10 cellular contexts compared by ENCODE assay signal in genomic region chr11:65448418-65449196, GRCh38. TPM values are rescaled to one million over a fixed set of nuclear protein-coding genes. Genes with fewer than 3 reads are reported as not detected.
DNase-seq lines count a peak whose midpoint lies in the region; ATAC-seq, FAIRE-seq and TF ChIP-seq lines count a peak whose summit lies in the region.
"Had no signal": no experiment of that assay in that cellular context is flagged by ENCODE, and none has a peak within 500 bp of the region (broad histone marks: within the 10 kb centered on the region; RNA-seq: fewer than 3 reads in every experiment).

No MANE protein-coding gene starts in this region.

- DNase-seq in A549 (ENCODE audit: low read depth in 1 of 2, low spot score in 1 of 2), result peak in 1 of 2 experiments; percentile 64
- peak; percentile 66 for DNase-seq in MG63
- DNase-seq in chondrocyte (ENCODE audit: low spot score), result peak; percentile 81
- no peak for DNase-seq in lung (ENCODE audit: low spot score)
- DNase-seq in NCI-H774 (lab: John Stamatoyannopoulos, UW), result no peak
- no peak for DNase-seq in GM19238 (ENCODE audit: insufficient read length, low spot score)
- DNase-seq: CD4-positive, alpha-beta T cell had no signal

- peak overlapping the region in 1 of 2 experiments; percentile 76; a peak in 3 of 6 replicates for H3K27ac ChIP-seq in A549
- peak overlapping the region; percentile 2 to 43 for H3K27ac ChIP-seq in lung (ENCODE audit: low read depth in 1 of 2, low read length in 1 of 2)

- H3K27ac Mint-ChIP-seq in chondrocyte (ENCODE audit: unreplicated experiment), result peak overlapping the region; percentile 51
- H3K27ac Mint-ChIP-seq: CD4-positive, alpha-beta T cell had no signal

- H3K4me3 ChIP-seq in A549, result no peak overlapping the region
- H3K4me3 ChIP-seq in MG63, result no peak overlapping the region
- H3K4me3 ChIP-seq in lung, result no peak overlapping the region

- CTCF ChIA-PET in A549 (lab: Yijun Ruan, JAX), result interaction anchor here (1.0 to 5.4 kb wide), 10 partner anchors 10 to 67 kb away, joined by 3 to 36 read pairs (median 6); no protein-coding TSS in a partner anchor

- peak; percentile 6 to 24; a peak in 5 of 6 replicates for ATAC-seq in A549
- ATAC-seq in lung (ENCODE audit: insufficient read depth, low FRiP score), result peak; percentile 7
- no peak for ATAC-seq in GM21528 (IDR thresholded peaks at IDR 0.05; ENCODE audit: low FRiP score, unreplicated experiment)
- ATAC-seq in GM21619 (IDR thresholded peaks at IDR 0.05; ENCODE audit: unreplicated experiment), result no peak

- POLR2A ChIA-PET in A549 (lab: Yijun Ruan, JAX), result interaction anchor here (0.6 to 6.9 kb wide), 10 partner anchors 20 to 62 kb away, joined by 3 to 68 read pairs (median 4); partner anchors contain the start of genes MALAT1 and NEAT1

- H3K36me3 ChIP-seq in MG63 (peaks cover 52% of the 10 kb centered on the region), lung (ENCODE audit: control insufficient read depth in 2 of 2, insufficient read depth in 2 of 2, low read length in 2 of 2) (peaks cover 0 to 24% of the 10 kb centered on the region in 2 donors)

- TF ChIP-seq CTCF in A549 (IDR thresholded peaks at IDR 0.05) (no peak), chondrocyte (IDR thresholded peaks at IDR 0.05) (no peak), lung (IDR thresholded peaks at IDR 0.05; ENCODE audit: control extremely low read depth, extremely low read depth) (no peak)

- WGBS in A549 (ENCODE audit: missing lambda C conversion rate), result 85% methylated on average over 4 of the region's 5 CpGs
- 89% methylated on average over 5 of the region's 5 CpGs for WGBS in lung, 2 donors

- peaks cover 50% of the 10 kb centered on the region for H3K4me1 Mint-ChIP-seq in chondrocyte (ENCODE audit: low read depth)

- H3K9me3 ChIP-seq in A549, result no peaks in the 10 kb centered on the region
- H3K9me3 ChIP-seq in MG63, result no peaks in the 10 kb centered on the region
- H3K9me3 ChIP-seq in lung (ENCODE audit: control insufficient read depth in 2 of 2, insufficient read depth in 1 of 2, low read length in 1 of 2), result no peaks in the 10 kb centered on the region

- H3K4me1 ChIP-seq in A549 (peaks cover 71% of the 10 kb centered on the region), lung (ENCODE audit: control insufficient read depth in 2 of 2, insufficient read depth in 2 of 2, low read length in 2 of 2) (peaks cover 0 to 4% of the 10 kb centered on the region in 2 donors)

- no peaks in the 10 kb centered on the region for H3K9me3 Mint-ChIP-seq in chondrocyte (ENCODE audit: low read depth)
- H3K9me3 Mint-ChIP-seq: CD4-positive, alpha-beta T cell had no signal

- H3K27me3 ChIP-seq in MG63 (no peaks in the 10 kb centered on the region), lung (ENCODE audit: control insufficient read depth, insufficient read depth) (no peaks in the 10 kb centered on the region)

- no peak for TF ChIP-seq POLR2A in A549 (IDR thresholded peaks at IDR 0.05; ENCODE audit: low read length)

- H3K4me2 ChIP-seq in A549, result peak overlapping the region; percentile 13; the same call in 1 of the 3 replicates

- H3K27me3 Mint-ChIP-seq in chondrocyte (ENCODE audit: low read depth), result no peaks in the 10 kb centered on the region
- H3K27me3 Mint-ChIP-seq: CD4-positive, alpha-beta T cell had no signal

- no peak for TF ChIP-seq EP300 in A549 (IDR thresholded peaks at IDR 0.05)

- no peak for TF ChIP-seq RAD21 in A549 (conservative IDR thresholded peaks at IDR 0.05 in 1 of 2, IDR thresholded peaks at IDR 0.05 in 1 of 2)

- no peak overlapping the region for H3K4me3 Mint-ChIP-seq in chondrocyte (ENCODE audit: unreplicated experiment)
- H3K4me3 Mint-ChIP-seq: CD4-positive, alpha-beta T cell had no signal

- no peak for FAIRE-seq in A549 (lab: Jason Lieb, UNC)
- FAIRE-seq: frontal cortex had no signal

- peaks cover 15% of the 10 kb centered on the region for H3K36me3 Mint-ChIP-seq in chondrocyte (ENCODE audit: low read depth)

TF ChIP-seq in A549, 52 proteins besides CTCF, POLR2A, EP300 and RAD21:
- TF ChIP-seq HES2 (IDR thresholded peaks at IDR 0.05), result no peak
- no peak for TF ChIP-seq NR3C1 (IDR thresholded peaks at IDR 0.05)
- TF ChIP-seq POLR2AphosphoS2 (conservative IDR thresholded peaks at IDR 0.05; ENCODE audit: low read length), result peak; percentile 94
- TF ChIP-seq ZFP36 (IDR thresholded peaks at IDR 0.05; ENCODE audit: borderline replicate concordance, partially characterized antibody), result no peak
- no peak for TF ChIP-seq HEYL (CRISPR knock-in tag; IDR thresholded peaks at IDR 0.05)
- no peak for TF ChIP-seq ATOH8 (CRISPR knock-in tag; IDR thresholded peaks at IDR 0.05; ENCODE audit: low read depth)
- no peak for TF ChIP-seq NPAS2 (CRISPR knock-in tag; IDR thresholded peaks at IDR 0.05; ENCODE audit: borderline replicate concordance)
- TF ChIP-seq TFCP2L1 (CRISPR knock-in tag; IDR thresholded peaks at IDR 0.05), result peak; percentile 73
- no peak for TF ChIP-seq BHLHE40 (IDR thresholded peaks at IDR 0.05; ENCODE audit: low read depth, low read length)
- TF ChIP-seq JUNB (IDR thresholded peaks at IDR 0.05), result no peak
- TF ChIP-seq NFE2L2 (conservative IDR thresholded peaks at IDR 0.05; ENCODE audit: low read length), result no peak
- TF ChIP-seq CBX2 (IDR thresholded peaks at IDR 0.05; ENCODE audit: borderline replicate concordance, low read depth), result no peak
- no peak for TF ChIP-seq RFX5 (IDR thresholded peaks at IDR 0.05)
- no peak for TF ChIP-seq CBX8 (IDR thresholded peaks at IDR 0.05)
- TF ChIP-seq USF2 (IDR thresholded peaks at IDR 0.05), result no peak
- no peak for TF ChIP-seq KDM1A (IDR thresholded peaks at IDR 0.05; ENCODE audit: low read depth)
- TF ChIP-seq HOXA7 (CRISPR knock-in tag; IDR thresholded peaks at IDR 0.05), result peak; percentile 47; the same call in 1 of the 2 replicates
- TF ChIP-seq SREBF2 (IDR thresholded peaks at IDR 0.05), result no peak
- no peak for TF ChIP-seq SMC3 (IDR thresholded peaks at IDR 0.05)
- no peak for TF ChIP-seq JUN (IDR thresholded peaks at IDR 0.05)
- TF ChIP-seq FOXS1 (CRISPR knock-in tag; IDR thresholded peaks at IDR 0.05), result no peak
- TF ChIP-seq CEBPB (IDR thresholded peaks at IDR 0.05), result no peak
- no peak for TF ChIP-seq MAX (IDR thresholded peaks at IDR 0.05)
- no peak for TF ChIP-seq GATA3 (IDR thresholded peaks at IDR 0.05; ENCODE audit: borderline replicate concordance)
- no peak for TF ChIP-seq PBX3 (IDR thresholded peaks at IDR 0.05)

RNA-seq across cellular contexts. Expression of gene NEAT1, which starts 26.0 kb away (rescaled TPM):
- polyA plus RNA-seq in A549 (2011; rRNA removed), result 181 and 314 TPM in 2 replicates
- 137 and 155 TPM in 2 replicates for polyA plus RNA-seq in A549 (2012; cell fraction: cytosol; rRNA removed)
- 406 and 691 TPM in 2 replicates for polyA plus RNA-seq in A549 (2012; cell fraction: nucleus; rRNA removed)
- polyA plus RNA-seq in A549 (2017; fragmentation: RNase III; extraction: RNeasy Plus Mini Kit Qiagen cat#74134 plus additional on column Dnase treatment), result 1,009 to 1,407 TPM (median 1,223 TPM) in 3 replicates
- 160 and 161 TPM in 2 replicates for polyA minus RNA-seq in A549 (2011; rRNA and poly(A)+ RNA removed)
- 4.8 and 7.7 TPM in 2 replicates for total RNA-seq in MG63 (2014; rRNA removed; shearing (Covaris generic); ENCODE audit: low replicate concordance)
- 333 to 440 TPM (median 377 TPM) in 3 replicates for total RNA-seq in chondrocyte
- total RNA-seq in lung, result 100 to 1,000 TPM; 518 to 912 TPM
- 1,000 to 10,000 TPM in 1 of 2 donors, 100 to 1,000 TPM in 1; 481 to 1,176 TPM for polyA plus RNA-seq in lung

RNA-seq across cellular contexts. Expression of gene MALAT1, which starts 50.2 kb away (rescaled TPM):
- polyA plus RNA-seq in A549 (2011; rRNA removed), result 1,041 and 1,340 TPM in 2 replicates
- polyA plus RNA-seq in A549 (2012; cell fraction: cytosol; rRNA removed), result 24.8 and 29.0 TPM in 2 replicates
- polyA plus RNA-seq in A549 (2012; cell fraction: nucleus; rRNA removed), result 215 and 608 TPM in 2 replicates
- 167 to 203 TPM (median 188 TPM) in 3 replicates for polyA plus RNA-seq in A549 (2017; fragmentation: RNase III; extraction: RNeasy Plus Mini Kit Qiagen cat#74134 plus additional on column Dnase treatment)
- polyA minus RNA-seq in A549 (2011; rRNA and poly(A)+ RNA removed), result 10,326 and 11,734 TPM in 2 replicates
- 258 and 283 TPM in 2 replicates for total RNA-seq in MG63 (2014; rRNA removed; shearing (Covaris generic); ENCODE audit: low replicate concordance)
- 11,810 to 14,376 TPM (median 12,130 TPM) in 3 replicates for total RNA-seq in chondrocyte
- total RNA-seq in lung, result over 10,000 TPM; 10,633 to 48,332 TPM
- 1,000 to 10,000 TPM in 1 of 2 donors, 100 to 1,000 TPM in 1; 125 to 2,965 TPM for polyA plus RNA-seq in lung

Comparison
In these comparisons a context has a peak if more than half of its experiments do, and no peak if none do; other contexts are left out.
1. ATAC-seq: peak in A549 (2 of 2) and lung (single experiment); none in GM21528 (single experiment) and GM21619 (single experiment).
2. DNase-seq: peak in MG63 (single experiment) and chondrocyte (single experiment); none in lung (single experiment), NCI-H774 (single experiment) and GM19238 (single experiment).
3. RNA of gene NEAT1, which starts 26.0 kb away (total RNA-seq): 518 to 912 TPM in lung and 333 to 440 TPM in chondrocyte; 4.8 to 7.7 TPM in MG63; every median in the first group is over 10 times any median in the second.
4. RNA of gene MALAT1, which starts 50.2 kb away (total RNA-seq): 10,633 to 48,332 TPM in lung and 11,810 to 14,376 TPM in chondrocyte; 258 to 283 TPM in MG63; every median in the first group is over 10 times any median in the second.